ENCODE assay signal across 24 cellular contexts in the genomic region with DNA sequence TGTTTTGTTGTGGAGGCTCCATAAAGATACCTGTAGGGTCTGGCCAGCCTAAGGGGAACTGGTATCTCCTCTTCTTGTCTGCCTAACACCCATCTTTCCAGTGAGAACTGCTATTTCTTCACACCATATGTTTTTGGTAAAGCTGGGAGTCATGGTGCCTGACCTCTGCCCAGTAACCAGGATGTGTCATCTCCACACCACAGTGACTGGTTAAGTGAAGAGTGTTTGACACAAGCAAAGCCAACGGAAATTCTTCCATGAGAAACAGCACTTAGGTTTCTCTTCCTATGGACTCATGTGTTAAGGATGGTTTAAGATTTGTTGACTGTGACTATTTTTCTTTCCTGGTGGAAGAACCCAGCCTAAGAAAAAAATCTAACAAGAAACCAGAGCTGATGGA.
DNase-seq lines count a peak whose midpoint lies in the region; ATAC-seq, FAIRE-seq and TF ChIP-seq lines count a peak whose summit lies in the region.
"Had no signal": no experiment of that assay in that cellular context is flagged by ENCODE, and none has a peak within 500 bp of the region (broad histone marks: within the 10 kb centered on the region; RNA-seq: fewer than 3 reads in every experiment).

No MANE protein-coding gene starts in this region.

- H3K36me3 ChIP-seq in aorta (ENCODE audit: control insufficient read depth in 1 of 2, insufficient read depth in 2 of 2, low read length in 1 of 2): no peaks in the 10 kb centered on the region
- H3K36me3 ChIP-seq: lower lobe of right lung, suprapubic skin had no signal

- no peak for FAIRE-seq in GM12891 (lab: Jason Lieb, UNC)
- FAIRE-seq: GM19239 had no signal

- H3K9me3 Mint-ChIP-seq in stimulated activated effector memory CD8-positive, alpha-beta T cell treated with anti-CD3 and anti-CD28 coated beads, Interleukin-12 subunit alpha, Interleukin-12 subunit beta, amount 100 ng/mL, for 72 hours: peaks cover 4% of the 10 kb centered on the region

- no peaks in the 10 kb centered on the region for H3K4me1 ChIP-seq in aorta (ENCODE audit: control insufficient read depth in 1 of 2, insufficient read depth in 2 of 2, low read length in 2 of 2)
- H3K4me1 ChIP-seq: lower lobe of right lung, psoas muscle, suprapubic skin had no signal

- peaks cover 0 to 2% of the 10 kb centered on the region in 2 donors for H3K27me3 ChIP-seq in aorta (ENCODE audit: control insufficient read depth in 1 of 2, insufficient read depth in 2 of 2, low read length in 1 of 2)
- H3K27me3 ChIP-seq: suprapubic skin had no signal

- H3K9me3 ChIP-seq in aorta (ENCODE audit: control insufficient read depth, low read length): no peaks in the 10 kb centered on the region
- H3K9me3 ChIP-seq: psoas muscle, SK-N-SH, suprapubic skin had no signal

- no peak for TF ChIP-seq POLR2A in GM12891 (IDR thresholded peaks at IDR 0.05; ENCODE audit: low read depth, low read length)

- intact Hi-C loops in aorta (cut with DNase I): no loop called here

- no peaks in the 10 kb centered on the region for H3K36me3 Mint-ChIP-seq in stimulated activated effector memory CD8-positive, alpha-beta T cell treated with anti-CD3 and anti-CD28 coated beads, Interleukin-12 subunit alpha, Interleukin-12 subunit beta, amount 100 ng/mL, for 72 hours

- peak; percentile 68 for ATAC-seq in stimulated activated effector memory CD8-positive, alpha-beta T cell treated with anti-CD3 and anti-CD28 coated beads, Interleukin-12 subunit alpha, Interleukin-12 subunit beta, amount 100 ng/mL, for 72 hours
- ATAC-seq in aorta (ENCODE audit: low FRiP score): no peak
- ATAC-seq in HG03025 (IDR thresholded peaks at IDR 0.05; ENCODE audit: low FRiP score, unreplicated experiment): no peak
- no peak for ATAC-seq in GM21528 (IDR thresholded peaks at IDR 0.05; ENCODE audit: low FRiP score, unreplicated experiment)
- ATAC-seq: activated CD8-positive, alpha-beta T cell treated with anti-CD3 and anti-CD28 coated beads for 36 hours; lower lobe of right lung; psoas muscle had no signal

- no peaks in the 10 kb centered on the region for H3K4me1 Mint-ChIP-seq in stimulated activated effector memory CD8-positive, alpha-beta T cell treated with anti-CD3 and anti-CD28 coated beads, Interleukin-12 subunit alpha, Interleukin-12 subunit beta, amount 100 ng/mL, for 72 hours

- H3K27ac Mint-ChIP-seq in stimulated activated effector memory CD8-positive, alpha-beta T cell treated with anti-CD3 and anti-CD28 coated beads, Interleukin-12 subunit alpha, Interleukin-12 subunit beta, amount 100 ng/mL, for 72 hours: no peak overlapping the region
- H3K27ac Mint-ChIP-seq: activated CD8-positive, alpha-beta T cell treated with anti-CD3 and anti-CD28 coated beads for 36 hours had no signal

- DNase-seq in EL: peak; percentile 69
- peak; percentile 37 for DNase-seq in M059J (ENCODE audit: low read depth)
- peak; percentile 66 for DNase-seq in fibroblast of gingiva (ENCODE audit: low read depth)
- DNase-seq in stimulated activated effector memory CD8-positive, alpha-beta T cell treated with anti-CD3 and anti-CD28 coated beads, Interleukin-12 subunit alpha, Interleukin-12 subunit beta, amount 100 ng/mL, for 72 hours (ENCODE audit: low spot score in 2 of 2): no peak
- DNase-seq in aorta: no peak
- no peak for DNase-seq in GM12891 (ENCODE audit: insufficient read length, low spot score)
- DNase-seq: activated CD4-positive, CD25-positive, alpha-beta regulatory T cell; activated CD8-positive, alpha-beta T cell treated with anti-CD3 and anti-CD28 coated beads for 36 hours; AML-193; amniotic stem cell; central memory CD4-positive, alpha-beta T cell; DMS53; lower lobe of right lung; NCI-H1694; NCI-H2171; NCI-H524; psoas muscle; SK-N-SH had no signal

- no peak overlapping the region for H3K27ac ChIP-seq in aorta (ENCODE audit: low read depth in 1 of 2, low read length in 2 of 2)
- H3K27ac ChIP-seq: epithelial cell of prostate, lower lobe of right lung, psoas muscle, RWPE1, suprapubic skin had no signal

- H3K4me3 ChIP-seq in aorta (ENCODE audit: low read length in 2 of 2): no peak overlapping the region
- H3K4me3 ChIP-seq: lower lobe of right lung, psoas muscle, suprapubic skin had no signal

- H3K4me3 Mint-ChIP-seq in stimulated activated effector memory CD8-positive, alpha-beta T cell treated with anti-CD3 and anti-CD28 coated beads, Interleukin-12 subunit alpha, Interleukin-12 subunit beta, amount 100 ng/mL, for 72 hours: no peak overlapping the region
- H3K4me3 Mint-ChIP-seq: activated CD8-positive, alpha-beta T cell treated with anti-CD3 and anti-CD28 coated beads for 36 hours had no signal

- 62 to 69% methylated on average over 1 of the region's 1 CpG for WGBS in aorta, 2 donors

TF ChIP-seq in GM12891, 5 proteins besides CTCF, POLR2A, EP300 and RAD21:
- no peak for TF ChIP-seq POLR2AphosphoS5 (IDR thresholded peaks at IDR 0.05; ENCODE audit: low read depth, low read length)
- no peak for TF ChIP-seq SPI1 (IDR thresholded peaks at IDR 0.05; ENCODE audit: low read depth, low read length)
- TF ChIP-seq PAX5 (IDR thresholded peaks at IDR 0.05; ENCODE audit: insufficient read depth, low read length, severe bottlenecking): no peak
- no peak for TF ChIP-seq TAF1 (IDR thresholded peaks at IDR 0.05; ENCODE audit: low read depth, low read length)
- TF ChIP-seq POU2F2 (IDR thresholded peaks at IDR 0.05; ENCODE audit: low read depth, low read length): no peak
TF ChIP-seq in GM12891: peak in this region for 0.

Comparison
In these comparisons a context has a peak if more than half of its experiments do, and no peak if none do; other contexts are left out.
1. DNase-seq: peak in EL (single experiment), M059J (single experiment) and fibroblast of gingiva (single experiment); none in stimulated activated effector memory CD8-positive, alpha-beta T cell treated with anti-CD3 and anti-CD28 coated beads, Interleukin-12 subunit alpha, Interleukin-12 subunit beta, amount 100 ng/mL, for 72 hours (0 of 2), aorta (0 of 2) and GM12891 (single experiment).